In the genomic region with DNA sequence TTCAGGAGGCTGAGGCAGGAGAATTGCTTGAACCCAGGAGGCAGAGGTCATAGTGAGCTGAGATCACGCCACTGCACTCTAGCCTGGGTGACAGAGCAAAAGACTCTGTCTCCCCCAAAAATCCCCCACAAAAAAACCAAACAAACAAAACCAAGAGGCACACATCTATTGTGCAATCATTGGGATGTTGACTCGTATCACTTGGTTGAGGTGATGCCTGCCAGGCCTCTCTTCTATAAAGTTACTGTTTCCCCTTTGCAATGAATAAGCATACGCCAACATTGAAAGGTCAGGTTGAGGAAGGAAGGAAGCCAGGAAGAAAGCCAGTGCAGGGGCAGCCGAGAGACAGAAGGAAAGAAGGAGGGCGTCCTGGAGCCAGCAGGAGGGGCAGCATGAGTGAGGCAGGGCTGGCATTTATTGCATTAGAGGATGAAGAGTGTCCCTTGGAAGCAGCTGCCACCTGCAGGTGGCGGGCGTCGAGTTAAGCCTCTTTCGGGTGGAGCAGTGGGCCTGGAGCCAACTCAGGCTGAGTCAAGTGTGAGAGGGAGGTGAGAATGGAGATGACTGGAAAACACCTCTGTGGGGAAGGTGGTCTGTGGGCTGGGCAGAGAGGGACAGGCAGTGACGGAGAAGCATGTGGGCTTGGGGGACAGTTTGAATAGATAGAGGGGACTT, we compare ENCODE assay signal across 8 cellular contexts. TPM values are rescaled to one million over a fixed set of nuclear protein-coding genes. Genes with fewer than 3 reads are reported as not detected.
A peak's percentile ranks its signal among the peaks of the same experiment; 100 is the strongest.
DNase-seq lines count a peak whose midpoint lies in the region; ATAC-seq, FAIRE-seq and TF ChIP-seq lines count a peak whose summit lies in the region.

No MANE protein-coding gene starts in this region.

- H3K36me3 ChIP-seq in DOHH2 (ENCODE audit: control insufficient read depth, low read length) = no peaks in the 10 kb centered on the region
- H3K36me3 ChIP-seq in osteoblast (ENCODE audit: insufficient read depth, low read length) = no peaks in the 10 kb centered on the region

- H3K4me2 ChIP-seq in DOHH2 (ENCODE audit: low read length) (no peak overlapping the region), osteoblast (ENCODE audit: insufficient read depth, low read length) (no peak overlapping the region)

- H3K4me1 ChIP-seq in DOHH2 (ENCODE audit: control insufficient read depth, low read length) (no peaks in the 10 kb centered on the region), osteoblast (ENCODE audit: insufficient read depth, low read length) (peaks cover 22% of the 10 kb centered on the region)

- ATAC-seq in HG02588 (IDR thresholded peaks at IDR 0.05; ENCODE audit: unreplicated experiment) = no peak
- ATAC-seq in HG03460 (IDR thresholded peaks at IDR 0.05; ENCODE audit: unreplicated experiment) = no peak
- no peak for ATAC-seq in GM18502 (IDR thresholded peaks at IDR 0.05; ENCODE audit: poor library complexity, unreplicated experiment)

- H4K20me1 ChIP-seq in DOHH2 (ENCODE audit: control insufficient read depth, insufficient read depth, low read depth, low read length) (no peaks in the 10 kb centered on the region), osteoblast (ENCODE audit: insufficient read depth, low read length) (no peaks in the 10 kb centered on the region)

- no peaks in the 10 kb centered on the region for H3K9me3 ChIP-seq in DOHH2 (ENCODE audit: control insufficient read depth, insufficient read depth, low read length)
- no peaks in the 10 kb centered on the region for H3K9me3 ChIP-seq in osteoblast (ENCODE audit: low read depth, low read length)

- no peak overlapping the region for H2AFZ ChIP-seq in osteoblast (ENCODE audit: low read length)

- peak; percentile 46 for FAIRE-seq in RCC 7860 (lab: Jason Lieb, UNC)

- DNase-seq in Jurkat, Clone E6-1 (ENCODE audit: low read depth, low spot score) = peak; percentile 42
- DNase-seq in RCC 7860 (ENCODE audit: low spot score) = peak; percentile 73
- DNase-seq in dorsolateral prefrontal cortex = peak in 6 of 10 donors; percentile 55 to 79 (median 64)
- peak; percentile 53 for DNase-seq in osteoblast (ENCODE audit: insufficient read length, low spot score, missing footprints)

- H3F3A ChIP-seq in DOHH2 (ENCODE audit: control insufficient read depth, insufficient read depth) = no peaks in the 10 kb centered on the region

- intact Hi-C loops in dorsolateral prefrontal cortex (cut with DNase I) = no loop called here

- no peaks in the 10 kb centered on the region for H3K79me2 ChIP-seq in DOHH2 (ENCODE audit: control insufficient read depth, low read length)
- no peaks in the 10 kb centered on the region for H3K79me2 ChIP-seq in osteoblast (ENCODE audit: insufficient read depth, low read length)

- no peaks in the 10 kb centered on the region for H3K9me2 ChIP-seq in DOHH2 (replicated peaks; ENCODE audit: control insufficient read depth, low read length)

- H3K27ac ChIP-seq in DOHH2 (ENCODE audit: low read depth, low read length) (no peak overlapping the region), dorsolateral prefrontal cortex (no peak overlapping the region), osteoblast (ENCODE audit: low read depth, low read length) (no peak overlapping the region)

- H3K27me3 ChIP-seq in DOHH2 (ENCODE audit: control insufficient read depth, low read length) (peaks cover 3% of the 10 kb centered on the region; the same call in 1 of the 2 replicates), dorsolateral prefrontal cortex (no peaks in the 10 kb centered on the region), osteoblast (ENCODE audit: insufficient read depth, low read length) (no peaks in the 10 kb centered on the region)

- peak; percentile 66 for TF ChIP-seq CTCF in DOHH2 (IDR thresholded peaks at IDR 0.05; ENCODE audit: low read depth, low read length, poor library complexity, severe bottlenecking)
- TF ChIP-seq CTCF in dorsolateral prefrontal cortex (IDR thresholded peaks at IDR 0.05 in 54 of 56, conservative IDR thresholded peaks at IDR 0.05 in 2 of 56; ENCODE audit: low read depth in 1 of 56, partially characterized antibody in 56 of 56) = peak in 25 of 56 donors; percentile 6 to 41 (median 20)
- TF ChIP-seq CTCF in osteoblast (IDR thresholded peaks at IDR 0.05; ENCODE audit: extremely low read depth, low read depth, low read length) = peak; percentile 17

- H3K4me3 ChIP-seq in DOHH2 (ENCODE audit: low read length) (no peak overlapping the region), dorsolateral prefrontal cortex (no peak overlapping the region), osteoblast (ENCODE audit: insufficient read depth, low read length) (no peak overlapping the region)
- H3K4me3 ChIP-seq in Jurkat, Clone E6-1 (ENCODE audit: low read length) = no peak overlapping the region

RNA-seq across cellular contexts. Expression of a gene that starts 8.3 kb away (rescaled TPM):
- not detected for polyA plus RNA-seq in Jurkat, Clone E6-1 (2012; ENCODE audit: insufficient read depth, insufficient read length)
- total RNA-seq in dorsolateral prefrontal cortex (10 to 100 TPM in 109 of 120 experiments, 1 to 10 TPM in 11; 5.6 to 30.1 (median 13.8) TPM), osteoblast (11.5 and 20.3 TPM in 2 replicates)
